ENCODE assay signal across 17 cellular contexts in the genomic region with DNA sequence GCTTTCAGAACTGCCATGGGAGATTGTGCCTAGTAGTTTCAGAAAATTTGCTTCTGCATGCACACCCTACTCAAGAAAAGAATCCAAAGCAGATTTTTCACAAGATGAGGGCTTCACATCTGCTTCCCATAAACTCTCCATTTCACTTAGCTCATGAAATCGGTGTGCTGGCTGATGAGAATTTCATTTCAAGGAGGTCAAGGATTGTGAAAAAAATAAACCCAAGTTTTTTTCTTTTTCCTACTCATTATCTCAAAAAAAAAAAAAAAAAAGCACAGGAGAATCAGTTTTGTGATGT. TPM values are rescaled to one million over a fixed set of nuclear protein-coding genes. Genes with fewer than 3 reads are reported as not detected.
DNase-seq lines count a peak whose midpoint lies in the region; ATAC-seq and TF ChIP-seq lines count a peak whose summit lies in the region.
"Had no signal": no experiment of that assay in that cellular context is flagged by ENCODE, and none has a peak within 500 bp of the region (broad histone marks: within the 10 kb centered on the region; RNA-seq: fewer than 3 reads in every experiment).

No MANE protein-coding gene starts in this region.

- ATAC-seq in natural killer cell treated with Interleukin-12 subunit alpha and Interleukin-12 subunit beta and Interleukin-15 and Interleukin-18, amount 100 ng/mL, for 72 hours, result no peak
- ATAC-seq: CD8-positive, alpha-beta T cell had no signal

- no peak overlapping the region for H3K4ac ChIP-seq in mesenchymal stem cell (ENCODE audit: low read depth in 1 of 2, low read length in 2 of 2)

- H3K14ac ChIP-seq in mesenchymal stem cell (ENCODE audit: low read length in 2 of 2), result no peak overlapping the region

- H2BK15ac ChIP-seq in mesenchymal stem cell (ENCODE audit: low read depth, poor library complexity, severe bottlenecking), result no peak overlapping the region

- H3K36me3 Mint-ChIP-seq in activated naive CD4-positive, alpha-beta T cell treated with anti-CD3 and anti-CD28 coated beads, Interleukin-2, amount 10 ng/mL, durations not matched to agents 7 days and 5 days, result no peaks in the 10 kb centered on the region
- no peaks in the 10 kb centered on the region for H3K36me3 Mint-ChIP-seq in natural killer cell treated with Interleukin-12 subunit alpha and Interleukin-12 subunit beta and Interleukin-15 and Interleukin-18, amount 100 ng/mL, for 72 hours
- H3K36me3 Mint-ChIP-seq: CD8-positive, alpha-beta T cell had no signal

- H3K4me1 Mint-ChIP-seq in activated naive CD4-positive, alpha-beta T cell treated with anti-CD3 and anti-CD28 coated beads, Interleukin-2, amount 10 ng/mL, durations not matched to agents 7 days and 5 days, result no peaks in the 10 kb centered on the region
- H3K4me1 Mint-ChIP-seq in natural killer cell treated with Interleukin-12 subunit alpha and Interleukin-12 subunit beta and Interleukin-15 and Interleukin-18, amount 100 ng/mL, for 72 hours (ENCODE audit: low read depth in 2 of 2), result no peaks in the 10 kb centered on the region

- H3K4me3 ChIP-seq in PC-9 (no peak overlapping the region), mesenchymal stem cell (ENCODE audit: insufficient read depth in 1 of 2, low read depth in 1 of 2, low read length in 2 of 2) (no peak overlapping the region), vagina (no peak overlapping the region), SJCRH30 (no peak overlapping the region)

- H3K79me2 ChIP-seq in PC-9 (ENCODE audit: low read depth), result no peaks in the 10 kb centered on the region

- no peak overlapping the region for H3K18ac ChIP-seq in mesenchymal stem cell (ENCODE audit: low read depth in 1 of 2, low read length in 2 of 2)

- H2BK5ac ChIP-seq in mesenchymal stem cell (ENCODE audit: low read depth, low read length, poor library complexity, severe bottlenecking), result no peak overlapping the region

- H2AK5ac ChIP-seq in mesenchymal stem cell (ENCODE audit: low read length, severe bottlenecking), result no peak overlapping the region

- H4K8ac ChIP-seq in mesenchymal stem cell (ENCODE audit: low read length), result no peak overlapping the region

- no peaks in the 10 kb centered on the region for H3F3A ChIP-seq in PC-9 (ENCODE audit: insufficient read depth, low read depth)

- H3K23ac ChIP-seq in mesenchymal stem cell (ENCODE audit: low read length in 2 of 2), result no peak overlapping the region

- H3K27me3 ChIP-seq in PC-9 (ENCODE audit: insufficient read depth, low read depth), result no peaks in the 10 kb centered on the region
- H3K27me3 ChIP-seq in mesenchymal stem cell (ENCODE audit: control insufficient read depth in 1 of 2, insufficient read depth in 1 of 2, low read length in 2 of 2), result no peaks in the 10 kb centered on the region
- no peaks in the 10 kb centered on the region for H3K27me3 ChIP-seq in vagina
- no peaks in the 10 kb centered on the region for H3K27me3 ChIP-seq in SJCRH30

- H3K4me2 ChIP-seq in PC-9, result no peak overlapping the region
- no peak overlapping the region for H3K4me2 ChIP-seq in mesenchymal stem cell (ENCODE audit: low read length, poor library complexity, severe bottlenecking)

- H2BK12ac ChIP-seq in mesenchymal stem cell (ENCODE audit: low read length in 2 of 2), result no peak overlapping the region

- H3K9me3 Mint-ChIP-seq in activated naive CD4-positive, alpha-beta T cell treated with anti-CD3 and anti-CD28 coated beads, Interleukin-2, amount 10 ng/mL, durations not matched to agents 7 days and 5 days, result no peaks in the 10 kb centered on the region
- H3K9me3 Mint-ChIP-seq in natural killer cell treated with Interleukin-12 subunit alpha and Interleukin-12 subunit beta and Interleukin-15 and Interleukin-18, amount 100 ng/mL, for 72 hours, result peaks cover 4% of the 10 kb centered on the region
- H3K9me3 Mint-ChIP-seq: CD8-positive, alpha-beta T cell had no signal

- BruUV-seq in PC-9 (replicated peaks; lab: Mats Ljungman, UMichigan), result no TSS peak

- peak overlapping the region; percentile 46 for H3K9ac ChIP-seq in mesenchymal stem cell (ENCODE audit: low read length)

- no peaks in the 10 kb centered on the region; the same call in 1 of the 2 replicates for H3K9me2 ChIP-seq in PC-9 (ENCODE audit: insufficient read depth)

- no peaks in the 10 kb centered on the region for H3K9me3 ChIP-seq in PC-9 (ENCODE audit: insufficient read depth, low read depth)
- H3K9me3 ChIP-seq in mesenchymal stem cell (ENCODE audit: control insufficient read depth, low read length), result no peaks in the 10 kb centered on the region
- no peaks in the 10 kb centered on the region for H3K9me3 ChIP-seq in vagina
- no peaks in the 10 kb centered on the region for H3K9me3 ChIP-seq in SJCRH30 (replicated peaks)

- no CpG with 5 or more reads among the region's 1 CpG for WGBS in mesenchymal stem cell

- no peak for DNase-seq in PC-9
- DNase-seq in epithelial cell of prostate (ENCODE audit: low read depth, low spot score), result no peak
- DNase-seq in mesenchymal stem cell, result no peak
- no peak for DNase-seq in vagina (ENCODE audit: extremely low spot score in 2 of 2)
- no peak for DNase-seq in SJCRH30
- DNase-seq in activated naive CD4-positive, alpha-beta T cell treated with anti-CD3 and anti-CD28 coated beads, Interleukin-2, amount 10 ng/mL, durations not matched to agents 7 days and 5 days, result no peak
- DNase-seq in natural killer cell treated with Interleukin-12 subunit alpha and Interleukin-12 subunit beta and Interleukin-15 and Interleukin-18, amount 100 ng/mL, for 72 hours (ENCODE audit: low spot score), result no peak
- DNase-seq: ACHN; CD8-positive, alpha-beta T cell; GF-D8; KBM-7; NCI-H1105; NCI-H1694 treated with DMSO at 0.1 percent for 48 hours; NCI-H748 treated with DMSO at 0.1 percent for 48 hours; Right ventricle myocardium superior had no signal

- intact Hi-C loops in PC-9 (cut with micrococcal nuclease; ENCODE audit: unreplicated experiment) (no loop called here), vagina (cut with DNase I) (no loop called here)

- H3K27ac Mint-ChIP-seq in activated naive CD4-positive, alpha-beta T cell treated with anti-CD3 and anti-CD28 coated beads, Interleukin-2, amount 10 ng/mL, durations not matched to agents 7 days and 5 days, result no peak overlapping the region
- H3K27ac Mint-ChIP-seq in natural killer cell treated with Interleukin-12 subunit alpha and Interleukin-12 subunit beta and Interleukin-15 and Interleukin-18, amount 100 ng/mL, for 72 hours, result no peak overlapping the region
- H3K27ac Mint-ChIP-seq: CD8-positive, alpha-beta T cell had no signal

- no peaks in the 10 kb centered on the region for H3K79me1 ChIP-seq in mesenchymal stem cell (replicated peaks; ENCODE audit: low read length, poor library complexity, severe bottlenecking)

- no peak overlapping the region for H3K4me3 Mint-ChIP-seq in activated naive CD4-positive, alpha-beta T cell treated with anti-CD3 and anti-CD28 coated beads, Interleukin-2, amount 10 ng/mL, durations not matched to agents 7 days and 5 days
- H3K4me3 Mint-ChIP-seq in natural killer cell treated with Interleukin-12 subunit alpha and Interleukin-12 subunit beta and Interleukin-15 and Interleukin-18, amount 100 ng/mL, for 72 hours, result no peak overlapping the region
- H3K4me3 Mint-ChIP-seq: CD8-positive, alpha-beta T cell had no signal

- no peaks in the 10 kb centered on the region for H3K4me1 ChIP-seq in PC-9 (replicated peaks; ENCODE audit: insufficient read depth)
- no peaks in the 10 kb centered on the region for H3K4me1 ChIP-seq in mesenchymal stem cell (ENCODE audit: control insufficient read depth, insufficient read depth, low read depth, low read length)
- H3K4me1 ChIP-seq in vagina, result peaks cover 25% of the 10 kb centered on the region
- no peaks in the 10 kb centered on the region for H3K4me1 ChIP-seq in SJCRH30

- H3K36me3 ChIP-seq in PC-9 (ENCODE audit: low read depth), result no peaks in the 10 kb centered on the region
- no peaks in the 10 kb centered on the region for H3K36me3 ChIP-seq in mesenchymal stem cell (ENCODE audit: control insufficient read depth in 1 of 2, insufficient read depth in 2 of 2, low read depth in 1 of 2, low read length in 2 of 2)
- H3K36me3 ChIP-seq in vagina, result no peaks in the 10 kb centered on the region
- no peaks in the 10 kb centered on the region for H3K36me3 ChIP-seq in SJCRH30

- H4K20me1 ChIP-seq in PC-9 (ENCODE audit: insufficient read depth), result no peaks in the 10 kb centered on the region

- H2BK120ac ChIP-seq in mesenchymal stem cell (ENCODE audit: low read depth, low read length), result no peak overlapping the region

- 0 out of 2 replicates have a peak overlapping the region, but pooled peaks have one; percentile 22 for H2AFZ ChIP-seq in PC-9
- H2AFZ ChIP-seq in mesenchymal stem cell (ENCODE audit: low read depth, low read length), result no peak overlapping the region

- TF ChIP-seq CTCF in PC-9 (conservative IDR thresholded peaks at IDR 0.05), result no peak
- no peak for TF ChIP-seq CTCF in vagina (IDR thresholded peaks at IDR 0.05)

- H3K27ac ChIP-seq in PC-9 (no peak overlapping the region), epithelial cell of prostate (peak overlapping the region; percentile 73), mesenchymal stem cell (ENCODE audit: low read length, poor library complexity, severe bottlenecking) (no peak overlapping the region), vagina (peak overlapping the region; percentile 56), SJCRH30 (no peak overlapping the region)

- no peaks in the 10 kb centered on the region for H3K27me3 Mint-ChIP-seq in activated naive CD4-positive, alpha-beta T cell treated with anti-CD3 and anti-CD28 coated beads, Interleukin-2, amount 10 ng/mL, durations not matched to agents 7 days and 5 days
- H3K27me3 Mint-ChIP-seq in natural killer cell treated with Interleukin-12 subunit alpha and Interleukin-12 subunit beta and Interleukin-15 and Interleukin-18, amount 100 ng/mL, for 72 hours, result peaks cover 4 to 25% of the 10 kb centered on the region in 2 donors

- H4K91ac ChIP-seq in mesenchymal stem cell (ENCODE audit: low read length), result no peak overlapping the region

- POLR2A ChIA-PET in PC-9 (lab: Charles Lee; ENCODE audit: unreplicated experiment), result no interaction called here

- no peak for TF ChIP-seq POLR2A in vagina (IDR thresholded peaks at IDR 0.05)

- CTCF ChIA-PET in PC-9 (lab: Charles Lee), result no interaction called here
- CTCF ChIA-PET in activated naive CD4-positive, alpha-beta T cell treated with anti-CD3 and anti-CD28 coated beads, Interleukin-2, amount 10 ng/mL, durations not matched to agents 7 days and 5 days (lab: Charles Lee), result no interaction called here

RNA-seq across cellular contexts. Expression of a gene that starts 3.4 kb away (rescaled TPM):
- not detected in 2 replicates for total RNA-seq in PC-9 (2021)
- polyA plus RNA-seq in mesenchymal stem cell (2013, experiment 1 of 2), result not detected
- polyA plus RNA-seq in mesenchymal stem cell (2013, experiment 2 of 2), result not detected
- 11.8 TPM for total RNA-seq in vagina
- total RNA-seq in SJCRH30 (2014; rRNA removed; shearing (Covaris generic)), result not detected in 2 replicates
- total RNA-seq in natural killer cell treated with Interleukin-12 subunit alpha and Interleukin-12 subunit beta and Interleukin-15 and Interleukin-18, amount 100 ng/mL, for 72 hours, result not detected
- total RNA-seq: CD8-positive, alpha-beta T cell; H4; Right ventricle myocardium superior had no signal
- polyA plus RNA-seq: BJ had no signal

Comparison
In these comparisons a context has a peak if more than half of its experiments do, and no peak if none do; other contexts are left out.
1. H3K27ac ChIP-seq: peak in epithelial cell of prostate (single experiment) and vagina (single experiment); none in PC-9 (single experiment), mesenchymal stem cell (single experiment) and SJCRH30 (single experiment).
2. RNA of a gene that starts 3.4 kb away (total RNA-seq): 11.8 TPM in vagina (single experiment); not detected in PC-9, not detected in SJCRH30 and not detected in natural killer cell treated with Interleukin-12 subunit alpha and Interleukin-12 subunit beta and Interleukin-15 and Interleukin-18, amount 100 ng/mL, for 72 hours; every median in the first group is over 10 times any median in the second.